ENCODE assay signal across 8 cellular contexts in the genomic region with DNA sequence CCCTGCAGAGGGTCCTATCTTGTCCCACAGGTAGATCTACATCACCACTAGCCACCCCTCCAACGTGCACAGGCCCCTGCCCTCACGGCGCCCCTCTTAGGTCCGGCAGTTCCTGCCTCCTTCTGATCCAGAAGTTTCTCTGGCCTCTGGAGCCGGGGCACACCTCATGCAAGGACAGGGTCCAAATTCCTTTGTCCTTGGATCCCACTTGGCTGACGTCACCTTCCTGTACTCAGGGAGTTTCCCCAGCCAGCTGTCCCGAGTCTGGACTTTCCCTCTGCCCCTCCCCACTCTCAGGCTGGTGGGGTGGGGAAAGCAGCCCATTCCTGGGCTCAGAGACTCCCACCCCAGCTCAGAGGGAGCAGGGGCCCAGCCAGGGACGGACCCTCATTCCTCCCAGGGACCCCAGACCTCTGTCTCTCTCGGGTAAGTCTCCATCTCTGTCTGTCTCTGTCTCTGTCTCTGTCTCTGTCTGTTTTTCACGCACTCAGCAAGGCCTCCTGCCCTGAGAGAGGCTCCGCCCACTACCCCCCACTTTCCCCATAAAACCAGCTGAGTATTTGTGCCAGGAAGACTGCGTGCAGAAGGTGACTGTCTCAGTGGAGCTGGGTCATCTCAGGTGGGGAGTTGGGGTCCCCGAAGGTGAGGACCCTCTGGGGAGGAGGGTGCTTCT. TPM values are rescaled to one million over a fixed set of nuclear protein-coding genes. Genes with fewer than 3 reads are reported as not detected.
DNase-seq lines count a peak whose midpoint lies in the region; ATAC-seq and TF ChIP-seq lines count a peak whose summit lies in the region.

A gene with protein sequence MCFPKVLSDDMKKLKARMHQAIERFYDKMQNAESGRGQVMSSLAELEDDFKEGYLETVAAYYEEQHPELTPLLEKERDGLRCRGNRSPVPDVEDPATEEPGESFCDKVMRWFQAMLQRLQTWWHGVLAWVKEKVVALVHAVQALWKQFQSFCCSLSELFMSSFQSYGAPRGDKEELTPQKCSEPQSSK (plus strand): TSS at position 572 of the 673 bp plus-strand sequence. CDS start 172 bp downstream, outside the sequence.

- no peaks in the 10 kb centered on the region for H3K9me3 ChIP-seq in PC-3 (ENCODE audit: low read length)

- peak within 1 kb of the TSS; percentile 46 for H3K4me2 ChIP-seq in PC-3 (ENCODE audit: low read length)

- CTCF ChIA-PET in PC-3 (lab: Charles Lee), result no interaction called here

- no peaks in the 10 kb centered on the region for H3K27me3 Mint-ChIP-seq in activated naive CD4-positive, alpha-beta T cell treated with anti-CD3 and anti-CD28 coated beads, Interleukin-2, amount 50 U/mL, for 24 hours

- no peaks in the 10 kb centered on the region for H3K27me3 ChIP-seq in PC-3 (ENCODE audit: low read length)

- H3K4me1 ChIP-seq in PC-3 (ENCODE audit: insufficient read depth, low read length), result peaks cover 11% of the 10 kb centered on the region

- POLR2A ChIA-PET in PC-3 (lab: Charles Lee; ENCODE audit: unreplicated experiment), result no interaction called here

- no peaks in the 10 kb centered on the region for H3K36me3 ChIP-seq in PC-3 (ENCODE audit: low read depth, low read length)

- intact Hi-C loops in PC-3 (cut with micrococcal nuclease), result no loop called here

- H3K4me3 ChIP-seq in PC-3 (ENCODE audit: low read length), result no peak within 1 kb of the TSS

- TSS peak; percentile 52 for BruUV-seq in PC-3 (replicated peaks; lab: Mats Ljungman, UMichigan)

- no peaks in the 10 kb centered on the region for H3K9me2 ChIP-seq in PC-3 (replicated peaks; ENCODE audit: low read length)

- peaks cover 14% of the 10 kb centered on the region for H3K36me3 Mint-ChIP-seq in activated naive CD4-positive, alpha-beta T cell treated with anti-CD3 and anti-CD28 coated beads, Interleukin-2, amount 50 U/mL, for 24 hours

- H3K4me1 Mint-ChIP-seq in activated naive CD4-positive, alpha-beta T cell treated with anti-CD3 and anti-CD28 coated beads, Interleukin-2, amount 50 U/mL, for 24 hours, result peaks cover 60% of the 10 kb centered on the region

- H3K27ac Mint-ChIP-seq in activated naive CD4-positive, alpha-beta T cell treated with anti-CD3 and anti-CD28 coated beads, Interleukin-2, amount 50 U/mL, for 24 hours, result peak within 1 kb of the TSS; percentile 99

- no peak for TF ChIP-seq CTCF in PC-3 (conservative IDR thresholded peaks at IDR 0.05; ENCODE audit: low read depth, low read length)

- H3F3A ChIP-seq in PC-3 (ENCODE audit: low read length, unreplicated experiment), result no peaks in the 10 kb centered on the region

- H4K20me1 ChIP-seq in PC-3 (ENCODE audit: low read length), result no peaks in the 10 kb centered on the region

- DNase-seq in Caki2 (ENCODE audit: low read depth) (peak; percentile 77), PC-3 (peak; percentile 32), hepatic stellate cell (ENCODE audit: low spot score) (peak; percentile 84), Ammon's horn (ENCODE audit: low spot score) (no peak), NCI-H524 (lab: John Stamatoyannopoulos, UW) (no peak), NCI-H2227 treated with DMSO at 0.1 percent for 48 hours (lab: John Stamatoyannopoulos, UW) (no peak)
- DNase-seq in stimulated activated CD4-positive, alpha-beta T cell treated with anti-CD3 and anti-CD28 coated beads, Interleukin-2, amount 100 ng/mL, for 4 hours (ENCODE audit: low read depth), result peak; percentile 60

- H3K27ac ChIP-seq in PC-3 (ENCODE audit: low read length), result peak within 1 kb of the TSS; percentile 8; the same call in 1 of the 2 replicates

- no peaks in the 10 kb centered on the region for H3K79me2 ChIP-seq in PC-3 (ENCODE audit: low read length)

- H2AFZ ChIP-seq in PC-3 (ENCODE audit: low read length), result peak within 1 kb of the TSS; percentile 69; the same call in 1 of the 2 replicates

- no peaks in the 10 kb centered on the region for H3K9me3 Mint-ChIP-seq in activated naive CD4-positive, alpha-beta T cell treated with anti-CD3 and anti-CD28 coated beads, Interleukin-2, amount 50 U/mL, for 24 hours

- ATAC-seq in PC-3, result 0 out of 2 replicates have a peak, but pooled peaks have one; percentile 40

- in situ Hi-C loops in Caki2 (cut with HindIII; ENCODE audit: low pct_unique_long_range_greater_than_20kb, low sequenced_read_pairs), result no loop called here

- peak within 1 kb of the TSS; percentile 15; the same call in 1 of the 2 replicates for H3K9ac ChIP-seq in PC-3 (ENCODE audit: low read length)

- H3K4me3 Mint-ChIP-seq in activated naive CD4-positive, alpha-beta T cell treated with anti-CD3 and anti-CD28 coated beads, Interleukin-2, amount 50 U/mL, for 24 hours, result peak within 1 kb of the TSS; percentile 100

RNA-seq across cellular contexts. Expression of the gene that starts here (rescaled TPM):
- total RNA-seq in Caki2 (2014; rRNA removed; shearing (Covaris generic); ENCODE audit: low replicate concordance), result 171 and 219 TPM in 2 replicates
- 8.8 and 10.8 TPM in 2 replicates for total RNA-seq in PC-3 (2014; rRNA removed)

Comparison
In these comparisons a context has a peak if more than half of its experiments do, and no peak if none do; other contexts are left out.
1. RNA of the gene that starts here (total RNA-seq): 171 to 219 TPM in Caki2; 8.8 to 10.8 TPM in PC-3; every median in the first group is over 10 times any median in the second.
2. DNase-seq: peak in Caki2 (single experiment), PC-3 (single experiment), hepatic stellate cell (single experiment) and stimulated activated CD4-positive, alpha-beta T cell treated with anti-CD3 and anti-CD28 coated beads, Interleukin-2, amount 100 ng/mL, for 4 hours (single experiment); none in Ammon's horn (single experiment), NCI-H524 (0 of 2) and NCI-H2227 treated with DMSO at 0.1 percent for 48 hours (single experiment).